16 cellular contexts compared by ENCODE assay signal in genomic region chr11:12483604-12484003, GRCh38.
A peak's percentile ranks its signal among the peaks of the same experiment; 100 is the strongest.
DNase-seq lines count a peak whose midpoint lies in the region; ATAC-seq and TF ChIP-seq lines count a peak whose summit lies in the region.
"Had no signal": no experiment of that assay in that cellular context is flagged by ENCODE, and none has a peak within 500 bp of the region (broad histone marks: within the 10 kb centered on the region; RNA-seq: fewer than 3 reads in every experiment).

No MANE protein-coding gene starts in this region.

- H3K9me3 Mint-ChIP-seq in osteocyte (ENCODE audit: unreplicated experiment): peaks cover 6% of the 10 kb centered on the region
- H3K9me3 Mint-ChIP-seq in activated CD4-positive, alpha-beta memory T cell treated with anti-CD3 and anti-CD28 coated beads for 36 hours: peaks cover 5% of the 10 kb centered on the region

- H3K36me3 ChIP-seq in gastroesophageal sphincter (peaks cover 0 to 73% of the 10 kb centered on the region in 2 donors), right atrium auricular region (peaks cover 22% of the 10 kb centered on the region), subcutaneous abdominal adipose tissue (ENCODE audit: control insufficient read depth in 5 of 5, insufficient read depth in 5 of 5, low read length in 5 of 5) (peaks cover 10 to 27% (median 18%) of the 10 kb centered on the region in 5 donors), aorta (ENCODE audit: control insufficient read depth in 1 of 2, insufficient read depth in 2 of 2, low read length in 1 of 2) (peaks cover 3 to 5% of the 10 kb centered on the region in 2 donors)
- H3K36me3 ChIP-seq: BE2C had no signal

- H3K27ac Mint-ChIP-seq in osteocyte (ENCODE audit: unreplicated experiment): peak overlapping the region; percentile 85
- no peak overlapping the region for H3K27ac Mint-ChIP-seq in activated CD4-positive, alpha-beta memory T cell treated with anti-CD3 and anti-CD28 coated beads for 36 hours
- H3K27ac Mint-ChIP-seq: CD4-positive, alpha-beta T cell had no signal

- DNase-seq in right atrium auricular region (ENCODE audit: low spot score) (no peak), osteocyte (ENCODE audit: extremely low spot score, unreplicated experiment) (no peak), NCI-H2081 treated with DMSO at 0.1 percent for 48 hours (lab: John Stamatoyannopoulos, UW) (no peak), aorta (no peak)
- DNase-seq in activated CD4-positive, alpha-beta memory T cell treated with anti-CD3 and anti-CD28 coated beads for 36 hours: no peak
- DNase-seq: BE2C; CD4-positive, alpha-beta T cell; GM23248; NCI-H1436; NCI-H2171 treated with DMSO at 0.1 percent for 48 hours; NCI-H748 treated with DMSO at 0.1 percent for 48 hours; PC-3 had no signal

- POLR2A ChIA-PET in activated CD4-positive, alpha-beta memory T cell treated with anti-CD3 and anti-CD28 coated beads for 36 hours (lab: Charles Lee): no interaction called here

- H3K9ac ChIP-seq in subcutaneous abdominal adipose tissue (ENCODE audit: low read length in 5 of 5): peak overlapping the region in 1 of 5 donors; percentile 40
- H3K9ac ChIP-seq: GM23248 had no signal

- TF ChIP-seq EP300 in gastroesophageal sphincter (IDR thresholded peaks at IDR 0.05): no peak

- intact Hi-C loops in activated CD4-positive, alpha-beta memory T cell treated with anti-CD3 and anti-CD28 coated beads for 36 hours (cut with micrococcal nuclease): no loop called here
- intact Hi-C loops in aorta (cut with DNase I): no loop called here

- H3K9me3 ChIP-seq in gastroesophageal sphincter (no peaks in the 10 kb centered on the region), right atrium auricular region (no peaks in the 10 kb centered on the region), subcutaneous abdominal adipose tissue (ENCODE audit: control insufficient read depth in 5 of 5, low read length in 5 of 5) (peaks cover 0 to under 1% (median 0%) of the 10 kb centered on the region in 5 donors), aorta (ENCODE audit: control insufficient read depth, low read length) (no peaks in the 10 kb centered on the region)
- H3K9me3 ChIP-seq: BE2C had no signal

- no peak for TF ChIP-seq POLR2A in gastroesophageal sphincter (IDR thresholded peaks at IDR 0.05)

- H3K27ac ChIP-seq in gastroesophageal sphincter (peak overlapping the region in 3 of 4 donors; percentile 36 to 64 (median 40)), right atrium auricular region (peak overlapping the region; percentile 17), subcutaneous abdominal adipose tissue (ENCODE audit: low read depth, low read length) (peak overlapping the region; percentile 29), aorta (ENCODE audit: low read depth in 1 of 2, low read length in 2 of 2) (no peak overlapping the region)
- H3K27ac ChIP-seq: GM23248 had no signal

- 50% methylated on average over 1 of the region's 5 CpGs; no CpG with 5 or more reads in 1 of the 2 donors for whole genome bisulfite sequencing in gastroesophageal sphincter (ENCODE audit: low coverage in 1 of 2), 2 donors
- WGBS in aorta, 2 donors: 78 to 81% methylated on average over 5 of the region's 5 CpGs

- H3K4me1 ChIP-seq in gastroesophageal sphincter: peaks cover 0 to 44% (median 0%) of the 10 kb centered on the region in 3 donors
- H3K4me1 ChIP-seq in right atrium auricular region: peaks cover 0 to 9% of the 10 kb centered on the region in 2 donors
- peaks cover 3 to 16% (median 12%) of the 10 kb centered on the region in 5 donors for H3K4me1 ChIP-seq in subcutaneous abdominal adipose tissue (ENCODE audit: control insufficient read depth in 5 of 5, insufficient read depth in 5 of 5, low read length in 5 of 5)
- no peaks in the 10 kb centered on the region for H3K4me1 ChIP-seq in aorta (ENCODE audit: control insufficient read depth in 1 of 2, insufficient read depth in 2 of 2, low read length in 2 of 2)
- H3K4me1 ChIP-seq: BE2C had no signal

- H3K27me3 ChIP-seq in gastroesophageal sphincter (no peaks in the 10 kb centered on the region), right atrium auricular region (no peaks in the 10 kb centered on the region), subcutaneous abdominal adipose tissue (ENCODE audit: control insufficient read depth in 5 of 5, insufficient read depth in 4 of 5, low read length in 5 of 5) (no peaks in the 10 kb centered on the region), aorta (ENCODE audit: control insufficient read depth in 1 of 2, insufficient read depth in 2 of 2, low read length in 1 of 2) (no peaks in the 10 kb centered on the region)
- H3K27me3 ChIP-seq: BE2C had no signal

- CTCF ChIA-PET in activated CD4-positive, alpha-beta memory T cell treated with anti-CD3 and anti-CD28 coated beads for 36 hours (lab: Charles Lee): no interaction called here

- no peak for ATAC-seq in gastroesophageal sphincter
- ATAC-seq in GM21528 (IDR thresholded peaks at IDR 0.05; ENCODE audit: low FRiP score, unreplicated experiment): no peak
- ATAC-seq in aorta (ENCODE audit: low FRiP score): no peak
- ATAC-seq: K562, PC-3 had no signal

- peaks cover 57% of the 10 kb centered on the region for H3K36me3 Mint-ChIP-seq in osteocyte (ENCODE audit: unreplicated experiment)
- no peaks in the 10 kb centered on the region for H3K36me3 Mint-ChIP-seq in activated CD4-positive, alpha-beta memory T cell treated with anti-CD3 and anti-CD28 coated beads for 36 hours

- H3K4me1 Mint-ChIP-seq in osteocyte (ENCODE audit: unreplicated experiment): peaks cover 20% of the 10 kb centered on the region
- no peaks in the 10 kb centered on the region for H3K4me1 Mint-ChIP-seq in activated CD4-positive, alpha-beta memory T cell treated with anti-CD3 and anti-CD28 coated beads for 36 hours (ENCODE audit: low read depth)

- H3K4me3 ChIP-seq in gastroesophageal sphincter (no peak overlapping the region), right atrium auricular region (no peak overlapping the region), subcutaneous abdominal adipose tissue (ENCODE audit: low read depth in 1 of 5, low read length in 5 of 5) (no peak overlapping the region), aorta (ENCODE audit: low read length in 2 of 2) (no peak overlapping the region)
- H3K4me3 ChIP-seq: GM23248, K562 had no signal

- H3K27me3 Mint-ChIP-seq in osteocyte (ENCODE audit: unreplicated experiment): no peaks in the 10 kb centered on the region
- no peaks in the 10 kb centered on the region for H3K27me3 Mint-ChIP-seq in activated CD4-positive, alpha-beta memory T cell treated with anti-CD3 and anti-CD28 coated beads for 36 hours

- no peak for TF ChIP-seq CTCF in gastroesophageal sphincter (IDR thresholded peaks at IDR 0.05)
- TF ChIP-seq CTCF in right atrium auricular region (IDR thresholded peaks at IDR 0.05): no peak
- TF ChIP-seq CTCF in osteocyte (IDR thresholded peaks at IDR 0.05): no peak

- no peak overlapping the region for H3K4me3 Mint-ChIP-seq in osteocyte (ENCODE audit: unreplicated experiment)
- H3K4me3 Mint-ChIP-seq in activated CD4-positive, alpha-beta memory T cell treated with anti-CD3 and anti-CD28 coated beads for 36 hours: no peak overlapping the region
- H3K4me3 Mint-ChIP-seq: CD4-positive, alpha-beta T cell had no signal

Comparison
In these comparisons a context has a peak if more than half of its experiments do, and no peak if none do; other contexts are left out.
1. H3K27ac ChIP-seq: peak in gastroesophageal sphincter (3 of 4), right atrium auricular region (2 of 2) and subcutaneous abdominal adipose tissue (single experiment); none in aorta (0 of 2).